ENCODE assay signal across 1 cellular context in genomic region chr10:27911645-27912044, GRCh38.
A peak's percentile ranks its signal among the peaks of the same experiment; 100 is the strongest.
TF ChIP-seq lines count a peak whose summit lies in the region.

No MANE protein-coding gene starts in this region.

TF ChIP-seq in HEK293, 187 proteins besides CTCF, POLR2A, EP300 and RAD21 (continued from another document):
- TF ChIP-seq REST (tag by site-specific recombination; IDR thresholded peaks at IDR 0.05) (no peak), ZBTB17 (tag by site-specific recombination; IDR thresholded peaks at IDR 0.05) (peak; percentile 75), PRDM6 (tag by site-specific recombination; IDR thresholded peaks at IDR 0.05) (peak; percentile 74), ZNF510 (tag by site-specific recombination; IDR thresholded peaks at IDR 0.05; ENCODE audit: insufficient replicate concordance) (no peak), MYNN (tag by site-specific recombination; IDR thresholded peaks at IDR 0.05; ENCODE audit: borderline replicate concordance) (no peak), ZBTB48 (tag by site-specific recombination; IDR thresholded peaks at IDR 0.05) (no peak), ZNF555 (tag by site-specific recombination; conservative IDR thresholded peaks at IDR 0.05) (no peak)
- TF ChIP-seq, protein P1, sequence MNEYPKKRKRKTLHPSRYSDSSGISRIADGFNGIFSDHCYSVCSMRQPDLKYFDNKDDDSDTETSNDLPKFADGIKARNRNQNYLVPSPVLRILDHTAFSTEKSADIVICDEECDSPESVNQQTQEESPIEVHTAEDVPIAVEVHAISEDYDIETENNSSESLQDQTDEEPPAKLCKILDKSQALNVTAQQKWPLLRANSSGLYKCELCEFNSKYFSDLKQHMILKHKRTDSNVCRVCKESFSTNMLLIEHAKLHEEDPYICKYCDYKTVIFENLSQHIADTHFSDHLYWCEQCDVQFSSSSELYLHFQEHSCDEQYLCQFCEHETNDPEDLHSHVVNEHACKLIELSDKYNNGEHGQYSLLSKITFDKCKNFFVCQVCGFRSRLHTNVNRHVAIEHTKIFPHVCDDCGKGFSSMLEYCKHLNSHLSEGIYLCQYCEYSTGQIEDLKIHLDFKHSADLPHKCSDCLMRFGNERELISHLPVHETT (tag by site-specific recombination; IDR thresholded peaks at IDR 0.05), result no peak
